In genomic region chr20:62850333-62850974, GRCh38 we compare ENCODE assay signal across 1 cellular context.
TF ChIP-seq lines count a peak whose summit lies in the region.

No MANE protein-coding gene starts in this region.

TF ChIP-seq in GM23338, 12 proteins besides CTCF, POLR2A, EP300 and RAD21 (continued from another document):
- TF ChIP-seq POLR2AphosphoS5 (IDR thresholded peaks at IDR 0.05; ENCODE audit: low read depth) (no peak), EZH2phosphoT487 (IDR thresholded peaks at IDR 0.05; ENCODE audit: unreplicated experiment) (no peak), ZNF331 (CRISPR knock-in tag; IDR thresholded peaks at IDR 0.05; ENCODE audit: low read depth) (no peak), NANOG (IDR thresholded peaks at IDR 0.05; ENCODE audit: borderline replicate concordance) (no peak), ZNF114 (CRISPR knock-in tag; IDR thresholded peaks at IDR 0.05) (no peak)
- TF ChIP-seq, protein P1, sequence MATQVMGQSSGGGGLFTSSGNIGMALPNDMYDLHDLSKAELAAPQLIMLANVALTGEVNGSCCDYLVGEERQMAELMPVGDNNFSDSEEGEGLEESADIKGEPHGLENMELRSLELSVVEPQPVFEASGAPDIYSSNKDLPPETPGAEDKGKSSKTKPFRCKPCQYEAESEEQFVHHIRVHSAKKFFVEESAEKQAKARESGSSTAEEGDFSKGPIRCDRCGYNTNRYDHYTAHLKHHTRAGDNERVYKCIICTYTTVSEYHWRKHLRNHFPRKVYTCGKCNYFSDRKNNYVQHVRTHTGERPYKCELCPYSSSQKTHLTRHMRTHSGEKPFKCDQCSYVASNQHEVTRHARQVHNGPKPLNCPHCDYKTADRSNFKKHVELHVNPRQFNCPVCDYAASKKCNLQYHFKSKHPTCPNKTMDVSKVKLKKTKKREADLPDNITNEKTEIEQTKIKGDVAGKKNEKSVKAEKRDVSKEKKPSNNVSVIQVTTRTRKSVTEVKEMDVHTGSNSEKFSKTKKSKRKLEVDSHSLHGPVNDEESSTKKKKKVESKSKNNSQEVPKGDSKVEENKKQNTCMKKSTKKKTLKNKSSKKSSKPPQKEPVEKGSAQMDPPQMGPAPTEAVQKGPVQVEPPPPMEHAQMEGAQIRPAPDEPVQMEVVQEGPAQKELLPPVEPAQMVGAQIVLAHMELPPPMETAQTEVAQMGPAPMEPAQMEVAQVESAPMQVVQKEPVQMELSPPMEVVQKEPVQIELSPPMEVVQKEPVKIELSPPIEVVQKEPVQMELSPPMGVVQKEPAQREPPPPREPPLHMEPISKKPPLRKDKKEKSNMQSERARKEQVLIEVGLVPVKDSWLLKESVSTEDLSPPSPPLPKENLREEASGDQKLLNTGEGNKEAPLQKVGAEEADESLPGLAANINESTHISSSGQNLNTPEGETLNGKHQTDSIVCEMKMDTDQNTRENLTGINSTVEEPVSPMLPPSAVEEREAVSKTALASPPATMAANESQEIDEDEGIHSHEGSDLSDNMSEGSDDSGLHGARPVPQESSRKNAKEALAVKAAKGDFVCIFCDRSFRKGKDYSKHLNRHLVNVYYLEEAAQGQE (IDR thresholded peaks at IDR 0.05; ENCODE audit: unreplicated experiment): no peak
- TF ChIP-seq, protein P2, sequence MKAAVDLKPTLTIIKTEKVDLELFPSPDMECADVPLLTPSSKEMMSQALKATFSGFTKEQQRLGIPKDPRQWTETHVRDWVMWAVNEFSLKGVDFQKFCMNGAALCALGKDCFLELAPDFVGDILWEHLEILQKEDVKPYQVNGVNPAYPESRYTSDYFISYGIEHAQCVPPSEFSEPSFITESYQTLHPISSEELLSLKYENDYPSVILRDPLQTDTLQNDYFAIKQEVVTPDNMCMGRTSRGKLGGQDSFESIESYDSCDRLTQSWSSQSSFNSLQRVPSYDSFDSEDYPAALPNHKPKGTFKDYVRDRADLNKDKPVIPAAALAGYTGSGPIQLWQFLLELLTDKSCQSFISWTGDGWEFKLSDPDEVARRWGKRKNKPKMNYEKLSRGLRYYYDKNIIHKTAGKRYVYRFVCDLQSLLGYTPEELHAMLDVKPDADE (IDR thresholded peaks at IDR 0.05): no peak
